Comparison of ENCODE assay signal across 9 cellular contexts in genomic region chr12:92898755-92899154, GRCh38. TPM values are rescaled to one million over a fixed set of nuclear protein-coding genes. Genes with fewer than 3 reads are reported as not detected.
DNase-seq lines count a peak whose midpoint lies in the region; ATAC-seq and TF ChIP-seq lines count a peak whose summit lies in the region.
"Had no signal": no experiment of that assay in that cellular context is flagged by ENCODE, and none has a peak within 500 bp of the region (broad histone marks: within the 10 kb centered on the region; RNA-seq: fewer than 3 reads in every experiment).

No MANE protein-coding gene starts in this region.

- peaks cover 0 to 2% (median 0%) of the 10 kb centered on the region in 9 donors for H3K9me3 Mint-ChIP-seq in naive thymus-derived CD8-positive, alpha-beta T cell
- H3K9me3 Mint-ChIP-seq: natural killer cell had no signal

- intact Hi-C loops in colonic mucosa (cut with DNase I), result no loop called here

- 0 out of 2 replicates have a peak overlapping the region, but pooled peaks have one; percentile 1 for H3K4me3 ChIP-seq in AG04449 (ENCODE audit: low read depth, low read length)
- no peak overlapping the region for H3K4me3 ChIP-seq in colonic mucosa

- no peaks in the 10 kb centered on the region for H3K27me3 ChIP-seq in colonic mucosa

- H3K36me3 Mint-ChIP-seq in naive thymus-derived CD8-positive, alpha-beta T cell, result peaks cover 0 to 10% (median 10%) of the 10 kb centered on the region in 3 donors
- H3K36me3 Mint-ChIP-seq: natural killer cell had no signal

- H3K27ac ChIP-seq in colonic mucosa, result peak overlapping the region; percentile 67

- H3K4me3 Mint-ChIP-seq in naive thymus-derived CD8-positive, alpha-beta T cell, result no peak overlapping the region
- H3K4me3 Mint-ChIP-seq: natural killer cell had no signal

- POLR2A ChIA-PET in AG04449 (lab: Yijun Ruan, JAX), result interaction anchor here (1.0 to 1.2 kb wide), 2 partner anchors 12 to 30 kb away, joined by 5 read pairs; partner anchors contain the start of gene EEA1
- POLR2A ChIA-PET in naive thymus-derived CD8-positive, alpha-beta T cell (lab: Charles Lee), result interaction anchor here (0.6 to 0.8 kb wide), 2 partner anchors 29 to 34 kb away, joined by 3 to 6 read pairs; no protein-coding TSS in a partner anchor

- no peaks in the 10 kb centered on the region for H3K27me3 Mint-ChIP-seq in naive thymus-derived CD8-positive, alpha-beta T cell

- no peak overlapping the region for H3K9ac ChIP-seq in colonic mucosa (ENCODE audit: low read depth in 2 of 2, low read length in 2 of 2)

- H3K9me3 ChIP-seq in colonic mucosa, result no peaks in the 10 kb centered on the region

- DNase-seq in AG04449 (ENCODE audit: low read depth, low spot score) (no peak), HT1080 (ENCODE audit: low read depth) (peak; percentile 84), colonic mucosa (no peak), NCI-H2227 treated with DMSO at 0.1 percent for 48 hours (lab: John Stamatoyannopoulos, UW) (no peak)
- DNase-seq in naive thymus-derived CD8-positive, alpha-beta T cell, result no peak
- no peak for DNase-seq in stimulated activated CD4-positive, alpha-beta T cell treated with anti-CD3 and anti-CD28 coated beads, Interleukin-1b, Interleukin-23, amount 100 ng/mL, for 48 hours
- DNase-seq: natural killer cell had no signal

- peak overlapping the region in 7 of 10 donors; percentile 1 to 77 (median 63) for H3K27ac Mint-ChIP-seq in naive thymus-derived CD8-positive, alpha-beta T cell

- CTCF ChIA-PET in AG04449 (lab: Yijun Ruan, JAX), result interaction anchor here (0.6 to 0.8 kb wide), 2 partner anchors 28 to 290 kb away, joined by 3 read pairs; no protein-coding TSS in a partner anchor

- no peak for TF ChIP-seq CTCF in AG04449 (IDR thresholded peaks at IDR 0.05; ENCODE audit: insufficient read depth, low read length, missing control alignments)
- TF ChIP-seq CTCF in colonic mucosa (IDR thresholded peaks at IDR 0.05), result no peak

- H3K4me1 ChIP-seq in colonic mucosa, result no peaks in the 10 kb centered on the region

- ATAC-seq in naive thymus-derived CD8-positive, alpha-beta T cell, result no peak
- ATAC-seq in GM19035 (IDR thresholded peaks at IDR 0.05; ENCODE audit: unreplicated experiment) (no peak), HG02870 (IDR thresholded peaks at IDR 0.05; ENCODE audit: unreplicated experiment) (no peak)
- ATAC-seq: natural killer cell had no signal

- H3K36me3 ChIP-seq in colonic mucosa, result no peaks in the 10 kb centered on the region

- peaks cover 10 to 38% (median 32%) of the 10 kb centered on the region in 4 donors for H3K4me1 Mint-ChIP-seq in naive thymus-derived CD8-positive, alpha-beta T cell

RNA-seq across cellular contexts. Expression of gene EEA1, which starts 30.3 kb away (rescaled TPM):
- 9.0 and 12.1 TPM in 2 replicates for total RNA-seq in HT1080 (2014; rRNA removed; shearing (Covaris generic))
- polyA plus RNA-seq in HT1080 (2015; cell fraction: cytosol; rRNA removed), result 7.7 and 12.1 TPM in 2 replicates
- 23.4 and 25.2 TPM in 2 replicates for polyA plus RNA-seq in HT1080 (2015; cell fraction: nucleus; rRNA removed)
- total RNA-seq in colonic mucosa, result 10 to 100 TPM; 23.0 to 38.7 TPM
- 10 to 100 TPM; 17.4 to 22.0 TPM for total RNA-seq in naive thymus-derived CD8-positive, alpha-beta T cell
- 10 to 100 TPM in 1 of 3 donors, 1 to 10 TPM in 2; 6.8 to 13.3 (median 7.9) TPM for polyA plus RNA-seq in naive thymus-derived CD8-positive, alpha-beta T cell
